20 cellular contexts compared by ENCODE assay signal in the genomic region with DNA sequence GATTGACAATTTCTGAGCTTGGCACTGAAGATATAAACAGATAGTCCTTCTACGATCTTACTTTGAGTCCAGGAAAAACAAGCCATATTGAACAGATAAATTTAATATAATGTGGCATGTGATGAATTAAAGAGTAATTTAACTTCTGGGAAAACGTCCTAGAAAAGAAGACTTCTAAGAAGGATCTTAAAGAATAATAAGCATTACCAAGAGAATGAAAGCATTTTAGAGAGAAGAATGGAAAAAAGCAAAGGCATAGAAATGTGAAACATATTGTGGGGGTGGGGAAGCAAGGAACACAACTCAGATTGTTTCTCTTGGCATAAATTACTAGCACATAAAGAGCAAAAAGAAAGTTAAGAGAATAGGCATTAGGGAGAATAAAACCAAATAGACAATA. TPM values are rescaled to one million over a fixed set of nuclear protein-coding genes. Genes with fewer than 3 reads are reported as not detected.
DNase-seq lines count a peak whose midpoint lies in the region; ATAC-seq and TF ChIP-seq lines count a peak whose summit lies in the region.
"Had no signal": no experiment of that assay in that cellular context is flagged by ENCODE, and none has a peak within 500 bp of the region (broad histone marks: within the 10 kb centered on the region; RNA-seq: fewer than 3 reads in every experiment).

No MANE protein-coding gene starts in this region.

- intact Hi-C loops in MCF 10A (cut with micrococcal nuclease): loop anchor here (1.0 to 5.0 kb wide), 7 partner anchors 164 to 914 kb away; a partner anchor contains a TSS
- intact Hi-C loops in breast epithelium (cut with DNase I; ENCODE audit: low total_unique reads): no loop called here

- H3K4me2 ChIP-seq in hepatocyte: no peak overlapping the region
- H3K4me2 ChIP-seq: A549 had no signal

- WGBS in hepatocyte (ENCODE audit: low lambda C conversion rate, missing lambda C conversion rate): 64% methylated on average over 2 of the region's 2 CpGs

- TF ChIP-seq CTCF in MCF 10A (IDR thresholded peaks at IDR 0.05; ENCODE audit: unreplicated experiment) (no peak), breast epithelium (IDR thresholded peaks at IDR 0.05) (no peak), hepatocyte (IDR thresholded peaks at IDR 0.05; ENCODE audit: poor library complexity) (no peak)

- H3K9me3 ChIP-seq in breast epithelium (no peaks in the 10 kb centered on the region), T-helper 17 cell (ENCODE audit: control insufficient read depth, low read length, poor library complexity, severe bottlenecking) (no peaks in the 10 kb centered on the region), hepatocyte (ENCODE audit: low read depth) (peaks cover 4% of the 10 kb centered on the region)
- H3K9me3 ChIP-seq: A549, transverse colon had no signal

- no peak overlapping the region for H3K27ac ChIP-seq in breast epithelium
- H3K27ac ChIP-seq in hepatocyte: peak overlapping the region; percentile 3
- H3K27ac ChIP-seq: A549, transverse colon had no signal

- no peaks in the 10 kb centered on the region for H3K79me2 ChIP-seq in hepatocyte

- POLR2A ChIA-PET in MCF 10A (lab: Yijun Ruan, JAX): interaction anchor here (0.9 to 1.0 kb wide), 2 partner anchors 127 to 164 kb away, joined by 3 to 12 read pairs; a partner anchor contains a TSS

- no peak for TF ChIP-seq POLR2A in breast epithelium (IDR thresholded peaks at IDR 0.05)

- no TSS peak for BruUV-seq in MCF 10A (replicated peaks; lab: Mats Ljungman, UMichigan)

- H3K36me3 ChIP-seq in breast epithelium (no peaks in the 10 kb centered on the region), hepatocyte (replicated peaks; ENCODE audit: insufficient read depth, low read depth) (no peaks in the 10 kb centered on the region)

- H3K4me3 ChIP-seq in breast epithelium: no peak overlapping the region
- H3K4me3 ChIP-seq in hepatocyte: no peak overlapping the region
- H3K4me3 ChIP-seq: A549, transverse colon had no signal

- DNase-seq in MCF 10A (ENCODE audit: unreplicated experiment) (no peak), breast epithelium (ENCODE audit: low spot score in 2 of 2) (no peak), T-helper 17 cell (no peak), hepatocyte (ENCODE audit: low spot score) (no peak), NCI-H226 (no peak), mesenteric fat pad (ENCODE audit: low spot score) (no peak)
- no peak for DNase-seq in activated CD4-positive, alpha-beta T cell treated with anti-CD3 and anti-CD28 coated beads for 48 hours
- DNase-seq: activated CD4-positive, CD25-positive, alpha-beta regulatory T cell; activated effector memory CD4-positive, alpha-beta T cell treated with Interleukin-2 at 50 U/mL for 16 hours; amygdala; CD8-positive, alpha-beta T cell; endodermal cell; H9; hypothalamus; NCI-H1048; SHP77 treated with DMSO at 0.1 percent for 48 hours; transverse colon had no signal

- peak overlapping the region; percentile 40 for H3K27ac Mint-ChIP-seq in MCF 10A (ENCODE audit: low read depth, unreplicated experiment)
- peak overlapping the region; percentile 43 for H3K27ac Mint-ChIP-seq in T-helper 17 cell
- H3K27ac Mint-ChIP-seq: endodermal cell, H9 had no signal

- H2AFZ ChIP-seq in hepatocyte: no peak overlapping the region

- no peaks in the 10 kb centered on the region for H3K27me3 Mint-ChIP-seq in MCF 10A (ENCODE audit: insufficient read depth, unreplicated experiment)
- H3K27me3 Mint-ChIP-seq in T-helper 17 cell: no peaks in the 10 kb centered on the region

- H3K4me3 Mint-ChIP-seq in MCF 10A (ENCODE audit: unreplicated experiment) (peak overlapping the region; percentile 37), T-helper 17 cell (no peak overlapping the region)
- H3K4me3 Mint-ChIP-seq: CD8-positive, alpha-beta T cell; endodermal cell; H9; stimulated activated effector memory CD8-positive, alpha-beta T cell treated with anti-CD3 and anti-CD28 coated beads, Interleukin-12 subunit alpha, Interleukin-12 subunit beta, amount 100 ng/mL, for 72 hours had no signal

- H3K36me3 Mint-ChIP-seq in MCF 10A (ENCODE audit: insufficient read depth, unreplicated experiment) (no peaks in the 10 kb centered on the region), T-helper 17 cell (ENCODE audit: low read depth) (no peaks in the 10 kb centered on the region)
- H3K36me3 Mint-ChIP-seq: stimulated activated effector memory CD8-positive, alpha-beta T cell treated with anti-CD3 and anti-CD28 coated beads, Interleukin-12 subunit alpha, Interleukin-12 subunit beta, amount 100 ng/mL, for 72 hours had no signal

- peaks cover 0 to 3% of the 10 kb centered on the region in 2 donors for H3K4me1 ChIP-seq in breast epithelium
- H3K4me1 ChIP-seq in hepatocyte (ENCODE audit: insufficient read depth): no peaks in the 10 kb centered on the region

- peaks cover 34% of the 10 kb centered on the region for H3K4me1 Mint-ChIP-seq in MCF 10A (ENCODE audit: insufficient read depth, unreplicated experiment)
- peaks cover 20% of the 10 kb centered on the region for H3K4me1 Mint-ChIP-seq in T-helper 17 cell

- H3K27me3 ChIP-seq in breast epithelium (no peaks in the 10 kb centered on the region), hepatocyte (no peaks in the 10 kb centered on the region)
- H3K27me3 ChIP-seq: transverse colon had no signal

- no peaks in the 10 kb centered on the region for H4K20me1 ChIP-seq in hepatocyte (ENCODE audit: insufficient read depth, poor library complexity, severe bottlenecking)

- H3K9me2 ChIP-seq in hepatocyte (replicated peaks; ENCODE audit: insufficient read depth): no peaks in the 10 kb centered on the region

- H3K9me3 Mint-ChIP-seq in MCF 10A (ENCODE audit: unreplicated experiment): peaks cover 7% of the 10 kb centered on the region
- H3K9me3 Mint-ChIP-seq: stimulated activated effector memory CD8-positive, alpha-beta T cell treated with anti-CD3 and anti-CD28 coated beads, Interleukin-12 subunit alpha, Interleukin-12 subunit beta, amount 100 ng/mL, for 72 hours had no signal

- ATAC-seq in T-helper 17 cell (no peak), HG03521 (IDR thresholded peaks at IDR 0.05; ENCODE audit: unreplicated experiment) (no peak)
- ATAC-seq: A549; CD8-positive, alpha-beta T cell; stimulated activated effector memory CD8-positive, alpha-beta T cell treated with anti-CD3 and anti-CD28 coated beads, Interleukin-12 subunit alpha, Interleukin-12 subunit beta, amount 100 ng/mL, for 72 hours had no signal

- CTCF ChIA-PET in MCF 10A (lab: Yijun Ruan, JAX): interaction anchor here (0.6 to 1.7 kb wide), 6 partner anchors 145 to 910 kb away, joined by 3 to 5 read pairs (median 4); a partner anchor contains a TSS

RNA-seq across cellular contexts. Expression of a gene that starts 5.4 kb away (rescaled TPM):
- 3.6 and 7.7 TPM in 2 replicates for total RNA-seq in MCF 10A (2022)
- 1 to 10 TPM in 2 of 3 donors, under 1 TPM in 1; 0.66 to 2.5 (median 1.3) TPM for total RNA-seq in breast epithelium
- under 1 TPM; 0.47 to 0.52 TPM for total RNA-seq in T-helper 17 cell
- 2.6 and 2.7 TPM in 2 replicates for total RNA-seq in hepatocyte
- 0.88 and 0.92 TPM in 2 replicates for polyA plus RNA-seq in hepatocyte
- 1.7 TPM for total RNA-seq in mesenteric fat pad

RNA-seq across cellular contexts. Expression of a gene that starts 6.7 kb away (rescaled TPM):
- total RNA-seq in MCF 10A (2022) (17.3 and 22.7 TPM in 2 replicates), breast epithelium (10 to 100 TPM; 54.4 to 87.7 (median 61.8) TPM), T-helper 17 cell (10 to 100 TPM; 23.0 to 28.7 TPM), hepatocyte (46.8 and 49.0 TPM in 2 replicates), mesenteric fat pad (71.4 TPM)
- polyA plus RNA-seq in hepatocyte: 48.3 and 53.0 TPM in 2 replicates
